29 cellular contexts compared by ENCODE assay signal in the genomic region with DNA sequence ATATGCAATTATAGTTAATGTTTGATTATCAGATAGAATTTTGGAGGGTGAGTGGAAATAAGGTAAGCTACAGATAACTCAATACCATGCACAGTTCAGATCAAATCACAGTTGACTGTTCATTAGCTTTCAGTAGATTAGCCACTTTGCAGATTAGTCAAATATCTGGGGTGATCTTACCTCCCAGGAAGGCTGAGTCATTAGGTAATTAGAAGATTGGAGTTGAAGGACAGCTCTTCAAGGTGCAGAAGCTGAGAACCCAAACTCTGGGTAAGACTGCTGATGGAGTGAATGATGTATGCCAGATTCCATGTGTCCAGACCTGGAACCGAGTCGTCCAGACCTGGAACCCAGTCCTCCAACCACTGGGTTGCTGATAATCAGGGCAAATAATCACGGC.
"Had no signal": no experiment of that assay in that cellular context is flagged by ENCODE, and none has a peak within 500 bp of the region (broad histone marks: within the 10 kb centered on the region; RNA-seq: fewer than 3 reads in every experiment).

No MANE protein-coding gene starts in this region.

- H3K36me3 ChIP-seq: colonic mucosa, esophagus muscularis mucosa, heart right ventricle, lower lobe of right lung, neural progenitor cell, right lobe of liver, suprapubic skin, transverse colon, upper lobe of right lung, uterus had no signal

- H3K27ac ChIP-seq: colonic mucosa, esophagus muscularis mucosa, heart right ventricle, lower lobe of right lung, neural progenitor cell, parathyroid adenoma, right lobe of liver, suprapubic skin, transverse colon, upper lobe of right lung, uterus had no signal

- H3K4me2 ChIP-seq: neural progenitor cell had no signal

- H3K27me3 Mint-ChIP-seq: dendritic cell treated with granulocyte-macrophage colony-stimulating factor and Interleukin-4, amounts not matched to agents 40 ng/mL and 50 ng/mL, for 4 days; progenitor cell of endocrine pancreas had no signal

- H3K4me3 Mint-ChIP-seq: dendritic cell treated with granulocyte-macrophage colony-stimulating factor and Interleukin-4, amounts not matched to agents 40 ng/mL and 50 ng/mL, for 4 days; endodermal cell; naive thymus-derived CD4-positive, alpha-beta T cell; nephron; neural progenitor cell; stimulated activated naive CD8-positive, alpha-beta T cell treated with anti-CD3 and anti-CD28 coated beads, Interleukin-15, amount 100 ng/mL, for 72 hours had no signal

- H3K4me1 Mint-ChIP-seq: naive thymus-derived CD4-positive, alpha-beta T cell; neural progenitor cell; stimulated activated naive CD8-positive, alpha-beta T cell treated with anti-CD3 and anti-CD28 coated beads, Interleukin-15, amount 100 ng/mL, for 72 hours had no signal

- H3K4me1 ChIP-seq: colonic mucosa, esophagus muscularis mucosa, heart right ventricle, lower lobe of right lung, neural progenitor cell, parathyroid adenoma, right lobe of liver, suprapubic skin, transverse colon, upper lobe of right lung, uterus had no signal

- FAIRE-seq: islet of Langerhans, small intestine had no signal

- H3K9ac ChIP-seq: neural progenitor cell, parathyroid adenoma had no signal

- H3K36me3 Mint-ChIP-seq: neural progenitor cell had no signal

- H3K27me3 ChIP-seq: colonic mucosa, esophagus muscularis mucosa, neural progenitor cell, right lobe of liver, suprapubic skin, transverse colon, upper lobe of right lung, uterus had no signal

- H3K27ac Mint-ChIP-seq: dendritic cell treated with granulocyte-macrophage colony-stimulating factor and Interleukin-4, amounts not matched to agents 40 ng/mL and 50 ng/mL, for 4 days; endodermal cell; naive thymus-derived CD4-positive, alpha-beta T cell; nephron; neural progenitor cell; progenitor cell of endocrine pancreas; stimulated activated naive CD8-positive, alpha-beta T cell treated with anti-CD3 and anti-CD28 coated beads, Interleukin-15, amount 100 ng/mL, for 72 hours had no signal

- ATAC-seq: heart right ventricle; left ventricle myocardium superior; lower lobe of right lung; naive thymus-derived CD4-positive, alpha-beta T cell; right lobe of liver; stimulated activated naive CD8-positive, alpha-beta T cell treated with anti-CD3 and anti-CD28 coated beads, Interleukin-15, amount 100 ng/mL, for 72 hours; upper lobe of right lung had no signal

- DNase-seq: colonic mucosa; effector CD8-positive, alpha-beta T cell; endodermal cell; foreskin melanocyte; glutamatergic neuron; heart right ventricle; hippocampal formation; kidney glomerular epithelial cell; left ventricle myocardium superior; lower lobe of right lung; naive thymus-derived CD4-positive, alpha-beta T cell; right lobe of liver; small intestine; stimulated activated CD4-positive, alpha-beta T cell treated with anti-CD3 and anti-CD28 coated beads, Interleukin-1b, Interleukin-23, amount 100 ng/mL, for 48 hours; stimulated activated CD4-positive, alpha-beta T cell treated with anti-CD3 and anti-CD28 coated beads, Interleukin-4, amount 100 ng/mL, for 1 hour; stimulated activated CD8-positive, alpha-beta memory T cell treated with anti-CD3 and anti-CD28 coated beads, Interleukin-4, amount 100 ng/mL, for 48 hours; stimulated activated naive CD4-positive, alpha-beta T cell; stimulated activated naive CD8-positive, alpha-beta T cell treated with anti-CD3 and anti-CD28 coated beads, Interleukin-15, amount 100 ng/mL, for 72 hours; transverse colon; upper lobe of right lung; uterus had no signal

- H3K4me3 ChIP-seq: colonic mucosa, esophagus muscularis mucosa, heart right ventricle, lower lobe of right lung, neural progenitor cell, right lobe of liver, suprapubic skin, transverse colon, upper lobe of right lung, uterus had no signal

- H3K79me2 ChIP-seq: parathyroid adenoma had no signal
